In genomic region chr1:155273134-155273982, GRCh38 we compare ENCODE assay signal across 1 cellular context.
TF ChIP-seq lines count a peak whose summit lies in the region.

Gene CLK2, minus strand, starts transcription at chr1:155273504. Its CDS starts 2,527 bp downstream, at chr1:155270977.

TF ChIP-seq in HepG2, 621 proteins besides CTCF, POLR2A, EP300 and RAD21 (continued from another document and continues in another):
- TF ChIP-seq POGK (CRISPR knock-in tag; conservative IDR thresholded peaks at IDR 0.05), result no peak
- TF ChIP-seq RARA (CRISPR knock-in tag; IDR thresholded peaks at IDR 0.05), result peak; percentile 84
- no peak for TF ChIP-seq ATRX (CRISPR knock-in tag; IDR thresholded peaks at IDR 0.05; ENCODE audit: borderline replicate concordance)
- TF ChIP-seq NRL (CRISPR knock-in tag; IDR thresholded peaks at IDR 0.05; ENCODE audit: borderline replicate concordance), result peak; percentile 35; the same call in 1 of the 2 replicates
- TF ChIP-seq ZNF841 (CRISPR knock-in tag; IDR thresholded peaks at IDR 0.05; ENCODE audit: borderline replicate concordance), result no peak
- peak; percentile 72 for TF ChIP-seq ZNF350 (CRISPR knock-in tag; IDR thresholded peaks at IDR 0.05; ENCODE audit: borderline replicate concordance, low read depth)
- TF ChIP-seq NR3C1 (CRISPR knock-in tag; IDR thresholded peaks at IDR 0.05), result no peak
- peak; percentile 76 for TF ChIP-seq ZGPAT (CRISPR knock-in tag; IDR thresholded peaks at IDR 0.05)
- peak; percentile 92 for TF ChIP-seq YY1 (IDR thresholded peaks at IDR 0.05; ENCODE audit: insufficient read depth, insufficient replicate concordance, low read depth, low read length)
- TF ChIP-seq ARID3A (IDR thresholded peaks at IDR 0.05; ENCODE audit: low read depth, low read length), result no peak
- no peak for TF ChIP-seq ZNF644 (CRISPR knock-in tag; IDR thresholded peaks at IDR 0.05; ENCODE audit: low read depth)
- peak; percentile 96 for TF ChIP-seq YEATS2 (CRISPR knock-in tag; IDR thresholded peaks at IDR 0.05; ENCODE audit: borderline replicate concordance)
- no peak for TF ChIP-seq SNAI1 (CRISPR knock-in tag; IDR thresholded peaks at IDR 0.05; ENCODE audit: borderline replicate concordance)
- 0 out of 2 replicates have a peak, but pooled peaks have one; percentile 59 for TF ChIP-seq ZBTB7B (CRISPR knock-in tag; IDR thresholded peaks at IDR 0.05)
- TF ChIP-seq ZBTB1 (CRISPR knock-in tag; IDR thresholded peaks at IDR 0.05; ENCODE audit: borderline replicate concordance), result no peak
- no peak for TF ChIP-seq MATR3 (CRISPR knock-in tag; IDR thresholded peaks at IDR 0.05)
- no peak for TF ChIP-seq HOXA5 (CRISPR knock-in tag; IDR thresholded peaks at IDR 0.05)
- TF ChIP-seq RBM22 (optimal IDR thresholded peaks at IDR 0.05; ENCODE audit: low read length), result no peak
- TF ChIP-seq, protein P1, sequence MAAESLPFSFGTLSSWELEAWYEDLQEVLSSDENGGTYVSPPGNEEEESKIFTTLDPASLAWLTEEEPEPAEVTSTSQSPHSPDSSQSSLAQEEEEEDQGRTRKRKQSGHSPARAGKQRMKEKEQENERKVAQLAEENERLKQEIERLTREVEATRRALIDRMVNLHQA (CRISPR knock-in tag; IDR thresholded peaks at IDR 0.05), result no peak
- no peak for TF ChIP-seq ZNF468 (CRISPR knock-in tag; IDR thresholded peaks at IDR 0.05)
- TF ChIP-seq SRSF4 (IDR thresholded peaks at IDR 0.05; ENCODE audit: low read depth, low read length, poor library complexity, severe bottlenecking), result no peak
- TF ChIP-seq ZNF205 (CRISPR knock-in tag; IDR thresholded peaks at IDR 0.05), result no peak
- TF ChIP-seq ZNF136 (CRISPR knock-in tag; IDR thresholded peaks at IDR 0.05; ENCODE audit: low read depth), result no peak
- no peak for TF ChIP-seq NFIB (CRISPR knock-in tag; IDR thresholded peaks at IDR 0.05; ENCODE audit: borderline replicate concordance)
- TF ChIP-seq ZBTB25 (CRISPR knock-in tag; IDR thresholded peaks at IDR 0.05), result peak; percentile 93
- TF ChIP-seq ZNF770 (CRISPR knock-in tag; IDR thresholded peaks at IDR 0.05), result peak; percentile 65
- no peak for TF ChIP-seq ZNF234 (CRISPR knock-in tag; conservative IDR thresholded peaks at IDR 0.05)
- peak; percentile 83 for TF ChIP-seq RXRA (CRISPR knock-in tag; IDR thresholded peaks at IDR 0.05)
- peak; percentile 83 for TF ChIP-seq ZNF547 (CRISPR knock-in tag; IDR thresholded peaks at IDR 0.05)
- peak; percentile 86 for TF ChIP-seq DMAP1 (CRISPR knock-in tag; IDR thresholded peaks at IDR 0.05)
- peak; percentile 40; the same call in 1 of the 2 replicates for TF ChIP-seq ATF7-NPFF (CRISPR knock-in tag; IDR thresholded peaks at IDR 0.05; ENCODE audit: low read depth)
- peak; percentile 87 for TF ChIP-seq ZNF709 (CRISPR knock-in tag; IDR thresholded peaks at IDR 0.05)
- peak; percentile 88; the same call in 1 of the 2 replicates for TF ChIP-seq TARDBP (CRISPR knock-in tag; IDR thresholded peaks at IDR 0.05)
- no peak for TF ChIP-seq ZNF33B (CRISPR knock-in tag; IDR thresholded peaks at IDR 0.05)
- TF ChIP-seq ZNF501 (CRISPR knock-in tag; IDR thresholded peaks at IDR 0.05), result peak; percentile 75
- TF ChIP-seq ELF1 (CRISPR knock-in tag; IDR thresholded peaks at IDR 0.05), result peak; percentile 86
- no peak for TF ChIP-seq CCAR2 (optimal IDR thresholded peaks at IDR 0.05; ENCODE audit: low read depth, low read length)
- TF ChIP-seq THAP8 (CRISPR knock-in tag; IDR thresholded peaks at IDR 0.05; ENCODE audit: borderline replicate concordance), result no peak
- peak; percentile 18; the same call in 1 of the 2 replicates for TF ChIP-seq ELF4 (CRISPR knock-in tag; IDR thresholded peaks at IDR 0.05; ENCODE audit: borderline replicate concordance)
- no peak for TF ChIP-seq ONECUT2 (CRISPR knock-in tag; IDR thresholded peaks at IDR 0.05)
- no peak for TF ChIP-seq ZNF225 (CRISPR knock-in tag; IDR thresholded peaks at IDR 0.05)
- TF ChIP-seq HNRNPLL (IDR thresholded peaks at IDR 0.05; ENCODE audit: low read depth, low read length, poor library complexity, severe bottlenecking), result peak; percentile 77
- no peak for TF ChIP-seq ZNF749 (CRISPR knock-in tag; IDR thresholded peaks at IDR 0.05; ENCODE audit: borderline replicate concordance)
- TF ChIP-seq, protein P2, sequence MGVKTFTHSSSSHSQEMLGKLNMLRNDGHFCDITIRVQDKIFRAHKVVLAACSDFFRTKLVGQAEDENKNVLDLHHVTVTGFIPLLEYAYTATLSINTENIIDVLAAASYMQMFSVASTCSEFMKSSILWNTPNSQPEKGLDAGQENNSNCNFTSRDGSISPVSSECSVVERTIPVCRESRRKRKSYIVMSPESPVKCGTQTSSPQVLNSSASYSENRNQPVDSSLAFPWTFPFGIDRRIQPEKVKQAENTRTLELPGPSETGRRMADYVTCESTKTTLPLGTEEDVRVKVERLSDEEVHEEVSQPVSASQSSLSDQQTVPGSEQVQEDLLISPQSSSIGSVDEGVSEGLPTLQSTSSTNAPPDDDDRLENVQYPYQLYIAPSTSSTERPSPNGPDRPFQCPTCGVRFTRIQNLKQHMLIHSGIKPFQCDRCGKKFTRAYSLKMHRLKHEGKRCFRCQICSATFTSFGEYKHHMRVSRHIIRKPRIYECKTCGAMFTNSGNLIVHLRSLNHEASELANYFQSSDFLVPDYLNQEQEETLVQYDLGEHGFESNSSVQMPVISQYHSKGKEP (CRISPR knock-in tag; IDR thresholded peaks at IDR 0.05), result 0 out of 2 replicates have a peak, but pooled peaks have one; percentile 14
- TF ChIP-seq ZNF615 (CRISPR knock-in tag; IDR thresholded peaks at IDR 0.05; ENCODE audit: borderline replicate concordance), result no peak
- peak; percentile 52; the same call in 1 of the 2 replicates for TF ChIP-seq ZFP37 (CRISPR knock-in tag; IDR thresholded peaks at IDR 0.05; ENCODE audit: borderline replicate concordance)
- no peak for TF ChIP-seq FOXP1 (IDR thresholded peaks at IDR 0.05)
- TF ChIP-seq FOXP1 (CRISPR knock-in tag; IDR thresholded peaks at IDR 0.05), result 0 out of 2 replicates have a peak, but pooled peaks have one; percentile 25
- TF ChIP-seq EEA1 (CRISPR knock-in tag; IDR thresholded peaks at IDR 0.05; ENCODE audit: borderline replicate concordance), result no peak
- TF ChIP-seq TFAP4 (IDR thresholded peaks at IDR 0.05; ENCODE audit: borderline replicate concordance, low read depth), result no peak
- TF ChIP-seq, protein P3, sequence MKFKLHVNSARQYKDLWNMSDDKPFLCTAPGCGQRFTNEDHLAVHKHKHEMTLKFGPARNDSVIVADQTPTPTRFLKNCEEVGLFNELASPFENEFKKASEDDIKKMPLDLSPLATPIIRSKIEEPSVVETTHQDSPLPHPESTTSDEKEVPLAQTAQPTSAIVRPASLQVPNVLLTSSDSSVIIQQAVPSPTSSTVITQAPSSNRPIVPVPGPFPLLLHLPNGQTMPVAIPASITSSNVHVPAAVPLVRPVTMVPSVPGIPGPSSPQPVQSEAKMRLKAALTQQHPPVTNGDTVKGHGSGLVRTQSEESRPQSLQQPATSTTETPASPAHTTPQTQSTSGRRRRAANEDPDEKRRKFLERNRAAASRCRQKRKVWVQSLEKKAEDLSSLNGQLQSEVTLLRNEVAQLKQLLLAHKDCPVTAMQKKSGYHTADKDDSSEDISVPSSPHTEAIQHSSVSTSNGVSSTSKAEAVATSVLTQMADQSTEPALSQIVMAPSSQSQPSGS (CRISPR knock-in tag; IDR thresholded peaks at IDR 0.05), result peak; percentile 61; the same call in 1 of the 2 replicates
- no peak for TF ChIP-seq ZNF777 (CRISPR knock-in tag; IDR thresholded peaks at IDR 0.05)
- TF ChIP-seq, protein P4, sequence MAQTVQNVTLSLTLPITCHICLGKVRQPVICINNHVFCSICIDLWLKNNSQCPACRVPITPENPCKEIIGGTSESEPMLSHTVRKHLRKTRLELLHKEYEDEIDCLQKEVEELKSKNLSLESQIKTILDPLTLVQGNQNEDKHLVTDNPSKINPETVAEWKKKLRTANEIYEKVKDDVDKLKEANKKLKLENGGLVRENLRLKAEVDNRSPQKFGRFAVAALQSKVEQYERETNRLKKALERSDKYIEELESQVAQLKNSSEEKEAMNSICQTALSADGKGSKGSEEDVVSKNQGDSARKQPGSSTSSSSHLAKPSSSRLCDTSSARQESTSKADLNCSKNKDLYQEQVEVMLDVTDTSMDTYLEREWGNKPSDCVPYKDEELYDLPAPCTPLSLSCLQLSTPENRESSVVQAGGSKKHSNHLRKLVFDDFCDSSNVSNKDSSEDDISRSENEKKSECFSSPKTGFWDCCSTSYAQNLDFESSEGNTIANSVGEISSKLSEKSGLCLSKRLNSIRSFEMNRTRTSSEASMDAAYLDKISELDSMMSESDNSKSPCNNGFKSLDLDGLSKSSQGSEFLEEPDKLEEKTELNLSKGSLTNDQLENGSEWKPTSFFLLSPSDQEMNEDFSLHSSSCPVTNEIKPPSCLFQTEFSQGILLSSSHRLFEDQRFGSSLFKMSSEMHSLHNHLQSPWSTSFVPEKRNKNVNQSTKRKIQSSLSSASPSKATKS (CRISPR knock-in tag; IDR thresholded peaks at IDR 0.05), result no peak
- no peak for TF ChIP-seq ZNF296 (CRISPR knock-in tag; conservative IDR thresholded peaks at IDR 0.05)
